In genomic region chr17:74241434-74241833, GRCh38 we compare ENCODE assay signal across 20 cellular contexts. TPM values are rescaled to one million over a fixed set of nuclear protein-coding genes. Genes with fewer than 3 reads are reported as not detected.
DNase-seq lines count a peak whose midpoint lies in the region; ATAC-seq and TF ChIP-seq lines count a peak whose summit lies in the region.
"Had no signal": no experiment of that assay in that cellular context is flagged by ENCODE, and none has a peak within 500 bp of the region (broad histone marks: within the 10 kb centered on the region; RNA-seq: fewer than 3 reads in every experiment).

No MANE protein-coding gene starts in this region.

- no peaks in the 10 kb centered on the region for H3K9me3 Mint-ChIP-seq in CD14-positive monocyte
- H3K9me3 Mint-ChIP-seq in dendritic cell treated with granulocyte-macrophage colony-stimulating factor and Interleukin-4, amounts not matched to agents 40 ng/mL and 50 ng/mL, for 4 days = no peaks in the 10 kb centered on the region
- H3K9me3 Mint-ChIP-seq: activated naive CD4-positive, alpha-beta T cell treated with anti-CD3 and anti-CD28 coated beads, Interleukin-2, amount 50 U/mL, for 24 hours; activated T-cell treated with anti-CD3 and anti-CD28 coated beads, Interleukin-2, amount 50 U/mL, for 24 hours; naive thymus-derived CD8-positive, alpha-beta T cell had no signal

- no peaks in the 10 kb centered on the region for H3K36me3 ChIP-seq in hepatocyte (replicated peaks; ENCODE audit: insufficient read depth, low read depth)
- H3K36me3 ChIP-seq in H7 (replicated peaks; ENCODE audit: control insufficient read depth, insufficient read depth, low read length) = no peaks in the 10 kb centered on the region

- 92% methylated on average over 9 of the region's 9 CpGs for WGBS in hepatocyte (ENCODE audit: low lambda C conversion rate, missing lambda C conversion rate)

- no peak for ATAC-seq in HG02884 (IDR thresholded peaks at IDR 0.05; ENCODE audit: unreplicated experiment)
- ATAC-seq: naive thymus-derived CD8-positive, alpha-beta T cell had no signal

- peak overlapping the region; percentile 2 to 88 (median 63) for H3K27ac Mint-ChIP-seq in CD14-positive monocyte
- H3K27ac Mint-ChIP-seq in dendritic cell treated with granulocyte-macrophage colony-stimulating factor and Interleukin-4, amounts not matched to agents 40 ng/mL and 50 ng/mL, for 4 days = peak overlapping the region; percentile 84
- H3K27ac Mint-ChIP-seq: activated naive CD4-positive, alpha-beta T cell treated with anti-CD3 and anti-CD28 coated beads, Interleukin-2, amount 50 U/mL, for 24 hours; activated T-cell treated with anti-CD3 and anti-CD28 coated beads, Interleukin-2, amount 50 U/mL, for 24 hours had no signal

- H3K79me2 ChIP-seq in hepatocyte = no peaks in the 10 kb centered on the region

- H3K27me3 ChIP-seq in hepatocyte (no peaks in the 10 kb centered on the region), H7 (ENCODE audit: control insufficient read depth, insufficient read depth, low read length) (no peaks in the 10 kb centered on the region)

- H3K4me3 ChIP-seq in hepatocyte (no peak overlapping the region), H7 (ENCODE audit: insufficient read depth, low read depth, low read length) (no peak overlapping the region)

- no peaks in the 10 kb centered on the region for H4K20me1 ChIP-seq in hepatocyte (ENCODE audit: insufficient read depth, poor library complexity, severe bottlenecking)

- peaks cover 0 to 2% (median 0%) of the 10 kb centered on the region in 3 donors for H3K27me3 Mint-ChIP-seq in CD14-positive monocyte (ENCODE audit: low read depth in 3 of 3)
- no peaks in the 10 kb centered on the region for H3K27me3 Mint-ChIP-seq in dendritic cell treated with granulocyte-macrophage colony-stimulating factor and Interleukin-4, amounts not matched to agents 40 ng/mL and 50 ng/mL, for 4 days
- H3K27me3 Mint-ChIP-seq: activated naive CD4-positive, alpha-beta T cell treated with anti-CD3 and anti-CD28 coated beads, Interleukin-2, amount 50 U/mL, for 24 hours; activated T-cell treated with anti-CD3 and anti-CD28 coated beads, Interleukin-2, amount 50 U/mL, for 24 hours; naive thymus-derived CD8-positive, alpha-beta T cell had no signal

- peaks cover 38% of the 10 kb centered on the region for H3K4me1 Mint-ChIP-seq in CD14-positive monocyte
- H3K4me1 Mint-ChIP-seq in dendritic cell treated with granulocyte-macrophage colony-stimulating factor and Interleukin-4, amounts not matched to agents 40 ng/mL and 50 ng/mL, for 4 days (ENCODE audit: low read depth) = peaks cover 60% of the 10 kb centered on the region
- H3K4me1 Mint-ChIP-seq: activated naive CD4-positive, alpha-beta T cell treated with anti-CD3 and anti-CD28 coated beads, Interleukin-2, amount 50 U/mL, for 24 hours had no signal

- no peak for DNase-seq in CD14-positive monocyte (ENCODE audit: low spot score)
- DNase-seq in hepatocyte (ENCODE audit: low spot score) = no peak
- peak; percentile 73 for DNase-seq in pons (ENCODE audit: low spot score)
- no peak for DNase-seq in germinal center (ENCODE audit: low spot score)
- DNase-seq in NCI-H128 (lab: John Stamatoyannopoulos, UW; ENCODE audit: unreplicated experiment) = no peak
- no peak for DNase-seq in H7
- DNase-seq: activated CD4-positive, alpha-beta T cell treated with anti-CD3 and anti-CD28 coated beads, Interleukin-2, amount 50 U/mL, for 48 hours; activated T-cell treated with anti-CD3 and anti-CD28 coated beads, Interleukin-2, amount 50 U/mL, for 24 hours; COR-L47; effector memory CD4-positive, alpha-beta T cell; GF-D8; naive thymus-derived CD8-positive, alpha-beta T cell; NCI-H1694 treated with DMSO at 0.1 percent for 48 hours; NCI-H446 treated with DMSO at 0.1 percent for 48 hours; stimulated activated CD4-positive, alpha-beta T cell treated with anti-CD3 and anti-CD28 coated beads, Interleukin-2, amount 100 ng/mL, for 24 hours had no signal

- no peak overlapping the region for H3K4me2 ChIP-seq in hepatocyte

- peaks cover 7% of the 10 kb centered on the region for H3K4me1 ChIP-seq in hepatocyte (ENCODE audit: insufficient read depth)

- H3K36me3 Mint-ChIP-seq in CD14-positive monocyte = peaks cover 50 to 72% of the 10 kb centered on the region in 2 donors
- H3K36me3 Mint-ChIP-seq in dendritic cell treated with granulocyte-macrophage colony-stimulating factor and Interleukin-4, amounts not matched to agents 40 ng/mL and 50 ng/mL, for 4 days (ENCODE audit: low read depth) = peaks cover 72% of the 10 kb centered on the region

- TF ChIP-seq CTCF in CD14-positive monocyte (IDR thresholded peaks at IDR 0.05) (no peak), hepatocyte (IDR thresholded peaks at IDR 0.05; ENCODE audit: poor library complexity) (no peak)

- intact Hi-C loops in CD14-positive monocyte (cut with micrococcal nuclease) = no loop called here
- intact Hi-C loops in dendritic cell treated with granulocyte-macrophage colony-stimulating factor and Interleukin-4, amounts not matched to agents 40 ng/mL and 50 ng/mL, for 4 days (cut with micrococcal nuclease) = loop anchor here (2.0 kb wide), 1 partner anchor 29 kb away; the partner anchor contains the start of gene TTYH2

- no peak overlapping the region for H2AFZ ChIP-seq in hepatocyte

- peak overlapping the region; percentile 28 for H3K27ac ChIP-seq in hepatocyte
- H3K27ac ChIP-seq: VCaP had no signal

- H3K9me3 ChIP-seq in hepatocyte (ENCODE audit: low read depth) = no peaks in the 10 kb centered on the region

- no peaks in the 10 kb centered on the region for H3K9me2 ChIP-seq in hepatocyte (replicated peaks; ENCODE audit: insufficient read depth)

- no peak overlapping the region for H3K4me3 Mint-ChIP-seq in CD14-positive monocyte
- H3K4me3 Mint-ChIP-seq in dendritic cell treated with granulocyte-macrophage colony-stimulating factor and Interleukin-4, amounts not matched to agents 40 ng/mL and 50 ng/mL, for 4 days = no peak overlapping the region
- H3K4me3 Mint-ChIP-seq: activated naive CD4-positive, alpha-beta T cell treated with anti-CD3 and anti-CD28 coated beads, Interleukin-2, amount 50 U/mL, for 24 hours; activated T-cell treated with anti-CD3 and anti-CD28 coated beads, Interleukin-2, amount 50 U/mL, for 24 hours; naive thymus-derived CD8-positive, alpha-beta T cell had no signal

RNA-seq across cellular contexts. Expression of gene TTYH2, which starts 28.1 kb away (rescaled TPM):
- 10 to 100 TPM; 12.3 to 18.7 TPM for polyA plus RNA-seq in CD14-positive monocyte
- total RNA-seq in hepatocyte = 7.1 and 7.4 TPM in 2 replicates
- polyA plus RNA-seq in hepatocyte = 4.5 and 7.8 TPM in 2 replicates
- total RNA-seq in H7 (2014; rRNA removed; shearing (Covaris generic)) = 2.5 and 7.4 TPM in 2 replicates

RNA-seq across cellular contexts. Expression of gene DNAI2, which starts 32.6 kb away (rescaled TPM):
- polyA plus RNA-seq in CD14-positive monocyte = not detected
- not detected in 2 replicates for total RNA-seq in hepatocyte
- polyA plus RNA-seq in hepatocyte = not detected in 2 replicates
- not detected in 2 replicates for total RNA-seq in H7 (2014; rRNA removed; shearing (Covaris generic))
- total RNA-seq: MCF 10A had no signal

RNA-seq across cellular contexts. Expression of gene RPL38, which starts 38.0 kb away (rescaled TPM):
- polyA plus RNA-seq in CD14-positive monocyte (1,000 to 10,000 TPM in 1 of 2 donors, 100 to 1,000 TPM in 1; 919 to 1,070 TPM), hepatocyte (758 and 761 TPM in 2 replicates)
- total RNA-seq in hepatocyte = 264 and 276 TPM in 2 replicates
- 1,534 and 2,134 TPM in 2 replicates for total RNA-seq in H7 (2014; rRNA removed; shearing (Covaris generic))
